19 cellular contexts compared by ENCODE assay signal in genomic region chr3:11554236-11554610, GRCh38.
A peak's percentile ranks its signal among the peaks of the same experiment; 100 is the strongest.
DNase-seq lines count a peak whose midpoint lies in the region; ATAC-seq, FAIRE-seq and TF ChIP-seq lines count a peak whose summit lies in the region.
"Had no signal": no experiment of that assay in that cellular context is flagged by ENCODE, and none has a peak within 500 bp of the region (broad histone marks: within the 10 kb centered on the region; RNA-seq: fewer than 3 reads in every experiment).

No MANE protein-coding gene starts in this region.

- H3K4me2 ChIP-seq in K562 (ENCODE audit: insufficient read depth, low read length) (no peak overlapping the region), HepG2 (ENCODE audit: low read depth, low read length) (no peak overlapping the region)

- POLR2A ChIA-PET in K562 (lab: Yijun Ruan, JAX) = interaction anchor here (0.5 to 1.0 kb wide), 3 partner anchors 9 to 291 kb away, joined by 3 to 5 read pairs (median 4); no protein-coding TSS in a partner anchor
- POLR2A ChIA-PET in HepG2 (lab: Yijun Ruan, JAX) = no interaction called here

- ATAC-seq in K562 (no peak), HepG2 (peak; percentile 5; the same call in 2 of the 3 replicates), GM18861 (IDR thresholded peaks at IDR 0.05; ENCODE audit: unreplicated experiment) (no peak), HG02885 (IDR thresholded peaks at IDR 0.05; ENCODE audit: poor library complexity, unreplicated experiment) (no peak)

- in situ Hi-C loops in K562 (cut with MboI) (no loop called here), HepG2 (cut with HindIII; ENCODE audit: extremely low pct_ligation_motif_present, low pct_unique_long_range_greater_than_20kb) (no loop called here)

- CTCF ChIA-PET in K562 (lab: Yijun Ruan, JAX; ENCODE audit: low intra/inter-chr PET ratio) (no interaction called here), HepG2 (lab: Yijun Ruan, JAX; ENCODE audit: low intra/inter-chr PET ratio, low total read pairs) (no interaction called here)

- TF ChIP-seq CTCF in 22Rv1 (IDR thresholded peaks at IDR 0.05) = no peak
- no peak for TF ChIP-seq CTCF in K562 (IDR thresholded peaks at IDR 0.05 in 2 of 3, conservative IDR thresholded peaks at IDR 0.05 in 1 of 3; ENCODE audit: insufficient read depth in 2 of 3, low read depth in 1 of 3, low read length in 3 of 3)
- TF ChIP-seq CTCF in HepG2 (CRISPR knock-in tag; IDR thresholded peaks at IDR 0.05) = no peak

- peaks cover 0 to 8% of the 10 kb centered on the region in 2 experiments; a peak in 1 of 5 replicates for H3K4me1 ChIP-seq in K562 (replicated peaks in 1 of 2; ENCODE audit: control insufficient read depth in 2 of 2, insufficient read depth in 2 of 2, low read length in 2 of 2)
- H3K4me1 ChIP-seq in HepG2 (ENCODE audit: insufficient read depth, low read length) = peaks cover 2% of the 10 kb centered on the region
- H3K4me1 ChIP-seq in subcutaneous abdominal adipose tissue (ENCODE audit: control insufficient read depth in 5 of 5, insufficient read depth in 5 of 5, low read length in 5 of 5) = peaks cover 0 to 44% (median 25%) of the 10 kb centered on the region in 5 donors
- H3K4me1 ChIP-seq: parathyroid adenoma had no signal

- H3K4me3 ChIP-seq in K562 (no peak overlapping the region), HepG2 (replicated peaks in 1 of 3; ENCODE audit: insufficient read depth in 1 of 3, low read depth in 2 of 3, low read length in 3 of 3) (no peak overlapping the region), subcutaneous abdominal adipose tissue (ENCODE audit: low read depth in 1 of 5, low read length in 5 of 5) (no peak overlapping the region)

- WGBS in K562 (ENCODE audit: insufficient coverage, low coverage, missing lambda C conversion rate) = 57% methylated on average over 3 of the region's 3 CpGs
- WGBS in HepG2 (ENCODE audit: low lambda C conversion rate) = no CpG with 5 or more reads among the region's 3 CpGs

- FAIRE-seq in K562 (lab: Jason Lieb, UNC) (no peak), HepG2 (lab: Jason Lieb, UNC) (no peak)
- FAIRE-seq: G401.6, GM12892, H54, keratinocyte, TTC549 had no signal

- H2AFZ ChIP-seq in K562 (ENCODE audit: low read depth, low read length) (no peak overlapping the region), HepG2 (ENCODE audit: low read length) (no peak overlapping the region)
- H2AFZ ChIP-seq: parathyroid adenoma had no signal

- TF ChIP-seq POLR2A in K562 (conservative IDR thresholded peaks at IDR 0.05) = no peak
- no peak for TF ChIP-seq POLR2A in HepG2 (IDR thresholded peaks at IDR 0.05; ENCODE audit: insufficient read depth in 1 of 2, low read depth in 2 of 2, low read length in 2 of 2)

- BruUV-seq in K562 (replicated peaks; lab: Mats Ljungman, UMichigan) (no TSS peak), HepG2 (replicated peaks; lab: Mats Ljungman, UMichigan) (no TSS peak)

- H3K27me3 ChIP-seq in K562 (ENCODE audit: control insufficient read depth in 2 of 2, insufficient read depth in 2 of 2, low read length in 2 of 2) (no peaks in the 10 kb centered on the region), HepG2 (ENCODE audit: control insufficient read depth in 1 of 2, insufficient read depth in 2 of 2, low read length in 2 of 2) (no peaks in the 10 kb centered on the region), subcutaneous abdominal adipose tissue (ENCODE audit: control insufficient read depth in 5 of 5, insufficient read depth in 4 of 5, low read length in 5 of 5) (no peaks in the 10 kb centered on the region)

- peaks cover 3% of the 10 kb centered on the region; the same call in 1 of the 3 replicates for H3K36me3 ChIP-seq in K562 (ENCODE audit: control insufficient read depth, insufficient read depth, low read length)
- H3K36me3 ChIP-seq in HepG2 (replicated peaks in 1 of 2; ENCODE audit: control insufficient read depth in 1 of 2, insufficient read depth in 2 of 2, low read length in 2 of 2) = peaks cover 22 to 53% of the 10 kb centered on the region in 2 experiments
- peaks cover 0 to 50% (median 47%) of the 10 kb centered on the region in 5 donors for H3K36me3 ChIP-seq in subcutaneous abdominal adipose tissue (ENCODE audit: control insufficient read depth in 5 of 5, insufficient read depth in 5 of 5, low read length in 5 of 5)

- H3K9me3 ChIP-seq in K562 (replicated peaks; ENCODE audit: control insufficient read depth, insufficient read depth, low read depth, low read length) (no peaks in the 10 kb centered on the region), HepG2 (ENCODE audit: low read length) (no peaks in the 10 kb centered on the region), subcutaneous abdominal adipose tissue (ENCODE audit: control insufficient read depth in 5 of 5, low read length in 5 of 5) (no peaks in the 10 kb centered on the region)

- TF ChIP-seq EP300 in K562 (IDR thresholded peaks at IDR 0.05; ENCODE audit: low read length) (no peak), HepG2 (IDR thresholded peaks at IDR 0.05; ENCODE audit: low read depth in 2 of 2, low read length in 2 of 2) (no peak), HepG2 (CRISPR knock-in tag; IDR thresholded peaks at IDR 0.05; ENCODE audit: borderline replicate concordance) (no peak)

- TF ChIP-seq RAD21 in K562 (CRISPR knock-in tag; conservative IDR thresholded peaks at IDR 0.05 in 1 of 2, IDR thresholded peaks at IDR 0.05 in 1 of 2) = no peak
- TF ChIP-seq RAD21 in HepG2 (CRISPR knock-in tag; IDR thresholded peaks at IDR 0.05) = no peak

- H4K20me1 ChIP-seq in K562 (replicated peaks; ENCODE audit: control insufficient read depth, insufficient read depth, low read length) (no peaks in the 10 kb centered on the region), HepG2 (ENCODE audit: insufficient read depth, low read length) (0 out of 2 replicates have a peak, but pooled peaks cover 5% of the 10 kb centered on the region)

- DNase-seq in K562 (ENCODE audit: extremely low read depth in 1 of 4, low spot score in 3 of 4) (no peak), HepG2 (ENCODE audit: low spot score) (no peak), mucosa of gallbladder (ENCODE audit: low spot score) (no peak)
- DNase-seq in stimulated activated CD4-positive, alpha-beta T cell treated with anti-CD3 and anti-CD28 coated beads, Interleukin-2, amount 100 ng/mL, for 48 hours = no peak
- DNase-seq: activated CD4-positive, alpha-beta T cell treated with anti-CD3 and anti-CD28 coated beads, Interleukin-2, amount 50 U/mL, for 4 hours; activated T-cell treated with anti-CD3 and anti-CD28 coated beads, Interleukin-2, amount 50 U/mL, for 48 hours; cortex of kidney; NCI-H524; stimulated activated CD4-positive, alpha-beta T cell treated with anti-CD3 and anti-CD28 coated beads, Interleukin-12 subunit alpha, Interleukin-12 subunit beta, amount 100 ng/mL, for 4 hours had no signal

- H3K79me2 ChIP-seq in K562 (ENCODE audit: control insufficient read depth, insufficient read depth, low read length) = no peaks in the 10 kb centered on the region
- no peaks in the 10 kb centered on the region for H3K79me2 ChIP-seq in HepG2 (ENCODE audit: insufficient read depth, low read length)

- H3K27ac ChIP-seq in 22Rv1 (peak overlapping the region; percentile 57), K562 (ENCODE audit: extremely low read depth, low read depth, low read length) (no peak overlapping the region), HepG2 (ENCODE audit: extremely low read length, insufficient read depth, low read length) (no peak overlapping the region), subcutaneous abdominal adipose tissue (ENCODE audit: low read depth, low read length) (peak overlapping the region; percentile 30)
- H3K27ac ChIP-seq: parathyroid adenoma had no signal

- H3K9me1 ChIP-seq in K562 (ENCODE audit: control insufficient read depth, insufficient read depth, low read length) = no peaks in the 10 kb centered on the region

- H3K9ac ChIP-seq in K562 (ENCODE audit: insufficient read depth in 1 of 2, low read depth in 2 of 2, low read length in 2 of 2) = peak overlapping the region in 1 of 2 experiments; percentile 51; a peak in 1 of 4 replicates
- no peak overlapping the region for H3K9ac ChIP-seq in HepG2 (ENCODE audit: insufficient read depth, low read depth, low read length)
- H3K9ac ChIP-seq in subcutaneous abdominal adipose tissue (ENCODE audit: low read length in 5 of 5) = peak overlapping the region in 1 of 5 donors; percentile 43
- H3K9ac ChIP-seq: parathyroid adenoma had no signal

- intact Hi-C loops in K562 (cut with micrococcal nuclease) = no loop called here
- intact Hi-C loops in HepG2 (cut with micrococcal nuclease; ENCODE audit: unreplicated experiment) = no loop called here

TF ChIP-seq in K562, 482 proteins besides CTCF, POLR2A, EP300 and RAD21:
- peak; percentile 35 for TF ChIP-seq ZNF316 (IDR thresholded peaks at IDR 0.05)
- TF ChIP-seq, protein P1, sequence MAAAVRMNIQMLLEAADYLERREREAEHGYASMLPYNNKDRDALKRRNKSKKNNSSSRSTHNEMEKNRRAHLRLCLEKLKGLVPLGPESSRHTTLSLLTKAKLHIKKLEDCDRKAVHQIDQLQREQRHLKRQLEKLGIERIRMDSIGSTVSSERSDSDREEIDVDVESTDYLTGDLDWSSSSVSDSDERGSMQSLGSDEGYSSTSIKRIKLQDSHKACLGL (CRISPR knock-in tag; IDR thresholded peaks at IDR 0.05; ENCODE audit: borderline replicate concordance, poor library complexity, severe bottlenecking) = no peak

TF ChIP-seq in HepG2, 621 proteins besides CTCF, POLR2A, EP300 and RAD21 (continues in another document):
- no peak for TF ChIP-seq HOXD1 (CRISPR knock-in tag; IDR thresholded peaks at IDR 0.05)
- peak; percentile 51 for TF ChIP-seq AGO2 (optimal IDR thresholded peaks at IDR 0.05; ENCODE audit: low read depth, low read length)
- TF ChIP-seq ELF1 (CRISPR knock-in tag; IDR thresholded peaks at IDR 0.05) = no peak
- TF ChIP-seq ZBTB7A (CRISPR knock-in tag; IDR thresholded peaks at IDR 0.05) = no peak
- TF ChIP-seq ZNF549 (CRISPR knock-in tag; IDR thresholded peaks at IDR 0.05) = no peak
- TF ChIP-seq HOXA5 (CRISPR knock-in tag; IDR thresholded peaks at IDR 0.05) = no peak
- TF ChIP-seq NPAS2 (CRISPR knock-in tag; IDR thresholded peaks at IDR 0.05; ENCODE audit: borderline replicate concordance) = no peak
- no peak for TF ChIP-seq POGZ (CRISPR knock-in tag; IDR thresholded peaks at IDR 0.05)

Comparison
In these comparisons a context has a peak if more than half of its experiments do, and no peak if none do; other contexts are left out.
1. H3K27ac ChIP-seq: peak in 22Rv1 (single experiment) and subcutaneous abdominal adipose tissue (single experiment); none in K562 (single experiment) and HepG2 (single experiment).